35 cellular contexts compared by ENCODE assay signal in the genomic region with DNA sequence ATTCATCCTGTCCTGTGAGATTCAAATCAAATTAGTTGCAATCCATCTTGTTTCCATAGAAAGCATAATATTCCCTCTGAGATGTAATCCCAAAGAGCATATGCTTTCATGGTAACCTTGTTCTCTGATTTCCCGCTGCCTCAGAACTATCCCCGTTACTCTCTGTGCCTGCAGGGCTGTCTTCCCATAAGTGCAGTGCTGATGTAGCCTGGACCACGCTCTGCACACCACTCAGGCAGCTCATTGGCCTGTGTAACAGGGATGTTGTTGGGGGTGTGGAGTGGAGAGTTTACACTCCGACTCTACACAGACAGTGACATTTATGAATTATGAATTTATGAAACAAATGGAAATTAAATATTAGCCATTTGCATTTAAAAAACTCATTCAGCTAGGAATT. TPM values are rescaled to one million over a fixed set of nuclear protein-coding genes. Genes with fewer than 3 reads are reported as not detected.
"Had no signal": no experiment of that assay in that cellular context is flagged by ENCODE, and none has a peak within 500 bp of the region (broad histone marks: within the 10 kb centered on the region; RNA-seq: fewer than 3 reads in every experiment).

No MANE protein-coding gene starts in this region.

- H3K4me3 ChIP-seq: adrenal gland, body of pancreas, esophagus muscularis mucosa, gastrocnemius medialis had no signal

- H3K27me3 ChIP-seq: adrenal gland, body of pancreas, esophagus muscularis mucosa, foreskin keratinocyte, gastrocnemius medialis had no signal

- H3K4me1 ChIP-seq: foreskin keratinocyte had no signal

- H3K36me3 Mint-ChIP-seq: activated CD4-positive, alpha-beta memory T cell treated with anti-CD3 and anti-CD28 coated beads for 36 hours; activated CD8-positive, alpha-beta memory T cell treated with anti-CD3 and anti-CD28 coated beads, Interleukin-2, amount 10 ng/mL, durations not matched to agents 7 days and 5 days; activated naive CD4-positive, alpha-beta T cell treated with anti-CD3 and anti-CD28 coated beads, Interleukin-2, amount 50 U/mL, for 24 hours; activated naive CD8-positive, alpha-beta T cell treated with anti-CD3 and anti-CD28 coated beads for 36 hours had no signal

- FAIRE-seq: colon had no signal

- H3K27me3 Mint-ChIP-seq: activated CD4-positive, alpha-beta memory T cell treated with anti-CD3 and anti-CD28 coated beads for 36 hours; activated CD4-positive, alpha-beta T cell treated with anti-CD3 and anti-CD28 coated beads for 36 hours; activated CD4-positive, alpha-beta T cell treated with anti-CD3 and anti-CD28 coated beads, Interleukin-2, amount 10 ng/mL, durations not matched to agents 24 days and 14 days; activated CD8-positive, alpha-beta memory T cell treated with anti-CD3 and anti-CD28 coated beads, Interleukin-2, amount 10 ng/mL, durations not matched to agents 7 days and 5 days; activated naive CD4-positive, alpha-beta T cell treated with anti-CD3 and anti-CD28 coated beads, Interleukin-2, amount 50 U/mL, for 24 hours; activated naive CD8-positive, alpha-beta T cell treated with anti-CD3 and anti-CD28 coated beads for 36 hours; activated naive CD8-positive, alpha-beta T cell treated with anti-CD3 and anti-CD28 coated beads, Interleukin-2, amount 50 U/mL, for 24 hours; effector memory CD8-positive, alpha-beta T cell; T-helper 17 cell had no signal

- H3K36me3 ChIP-seq: adrenal gland, esophagus muscularis mucosa, gastrocnemius medialis had no signal

- H3K4me1 Mint-ChIP-seq: activated CD4-positive, alpha-beta T cell treated with anti-CD3 and anti-CD28 coated beads for 36 hours; activated CD4-positive, alpha-beta T cell treated with anti-CD3 and anti-CD28 coated beads, Interleukin-2, amount 10 ng/mL, durations not matched to agents 24 days and 14 days; activated CD8-positive, alpha-beta memory T cell treated with anti-CD3 and anti-CD28 coated beads, Interleukin-2, amount 10 ng/mL, durations not matched to agents 7 days and 5 days; activated naive CD4-positive, alpha-beta T cell treated with anti-CD3 and anti-CD28 coated beads, Interleukin-2, amount 50 U/mL, for 24 hours; activated naive CD8-positive, alpha-beta T cell treated with anti-CD3 and anti-CD28 coated beads for 36 hours; activated naive CD8-positive, alpha-beta T cell treated with anti-CD3 and anti-CD28 coated beads, Interleukin-2, amount 50 U/mL, for 24 hours; T-helper 17 cell had no signal

- H3K4me3 Mint-ChIP-seq: activated CD4-positive, alpha-beta memory T cell treated with anti-CD3 and anti-CD28 coated beads for 36 hours; activated CD4-positive, alpha-beta T cell treated with anti-CD3 and anti-CD28 coated beads for 36 hours; activated CD4-positive, alpha-beta T cell treated with anti-CD3 and anti-CD28 coated beads, Interleukin-2, amount 10 ng/mL, durations not matched to agents 24 days and 14 days; activated CD8-positive, alpha-beta memory T cell treated with anti-CD3 and anti-CD28 coated beads, Interleukin-2, amount 10 ng/mL, durations not matched to agents 7 days and 5 days; activated CD8-positive, alpha-beta T cell treated with anti-CD3 and anti-CD28 coated beads, Interleukin-2, amount 10 ng/mL, durations not matched to agents 7 days and 5 days; activated naive CD4-positive, alpha-beta T cell treated with anti-CD3 and anti-CD28 coated beads for 36 hours; activated naive CD4-positive, alpha-beta T cell treated with anti-CD3 and anti-CD28 coated beads, Interleukin-2, amount 50 U/mL, for 24 hours; activated naive CD8-positive, alpha-beta T cell treated with anti-CD3 and anti-CD28 coated beads for 36 hours; activated naive CD8-positive, alpha-beta T cell treated with anti-CD3 and anti-CD28 coated beads, Interleukin-2, amount 50 U/mL, for 24 hours; activated T-helper 1 cell treated with anti-CD3 and anti-CD28 coated beads, Interleukin-12 subunit alpha, Interleukin-12 subunit beta, Interleukin-2, Interleukin-4 antibody, amounts not matched to agents 30 ng/mL and 10 ng/mL and 1 ng/mL, durations not matched to agents 14 hours and 24 hours and 36 hours; effector memory CD8-positive, alpha-beta T cell; T-helper 17 cell had no signal

- ATAC-seq: activated CD4-positive, alpha-beta T cell treated with anti-CD3 and anti-CD28 coated beads for 36 hours; activated CD8-positive, alpha-beta memory T cell treated with anti-CD3 and anti-CD28 coated beads, Interleukin-2, amount 10 ng/mL, durations not matched to agents 7 days and 5 days; activated CD8-positive, alpha-beta T cell treated with anti-CD3 and anti-CD28 coated beads, Interleukin-2, amount 10 ng/mL, durations not matched to agents 7 days and 5 days; activated naive CD8-positive, alpha-beta T cell treated with anti-CD3 and anti-CD28 coated beads, Interleukin-2, amount 50 U/mL, for 24 hours; body of pancreas; effector memory CD8-positive, alpha-beta T cell; foreskin keratinocyte; gastrocnemius medialis; T-helper 17 cell had no signal

- H3K9me3 ChIP-seq: adrenal gland, body of pancreas, esophagus muscularis mucosa, gastrocnemius medialis had no signal

- H3K27ac ChIP-seq: adrenal gland, body of pancreas, esophagus muscularis mucosa, foreskin keratinocyte, gastrocnemius medialis had no signal

- H3K9me3 Mint-ChIP-seq: activated T-helper 1 cell treated with anti-CD3 and anti-CD28 coated beads, Interleukin-12 subunit alpha, Interleukin-12 subunit beta, Interleukin-2, Interleukin-4 antibody, amounts not matched to agents 30 ng/mL and 10 ng/mL and 1 ng/mL, durations not matched to agents 14 hours and 24 hours and 36 hours had no signal

- H3K27ac Mint-ChIP-seq: activated CD4-positive, alpha-beta memory T cell treated with anti-CD3 and anti-CD28 coated beads for 36 hours; activated CD4-positive, alpha-beta T cell treated with anti-CD3 and anti-CD28 coated beads for 36 hours; activated CD4-positive, alpha-beta T cell treated with anti-CD3 and anti-CD28 coated beads, Interleukin-2, amount 10 ng/mL, durations not matched to agents 24 days and 14 days; activated CD8-positive, alpha-beta memory T cell treated with anti-CD3 and anti-CD28 coated beads, Interleukin-2, amount 10 ng/mL, durations not matched to agents 7 days and 5 days; activated CD8-positive, alpha-beta T cell treated with anti-CD3 and anti-CD28 coated beads, Interleukin-2, amount 10 ng/mL, durations not matched to agents 7 days and 5 days; activated naive CD4-positive, alpha-beta T cell treated with anti-CD3 and anti-CD28 coated beads for 36 hours; activated naive CD4-positive, alpha-beta T cell treated with anti-CD3 and anti-CD28 coated beads, Interleukin-2, amount 50 U/mL, for 24 hours; activated naive CD8-positive, alpha-beta T cell treated with anti-CD3 and anti-CD28 coated beads for 36 hours; activated naive CD8-positive, alpha-beta T cell treated with anti-CD3 and anti-CD28 coated beads, Interleukin-2, amount 50 U/mL, for 24 hours; activated T-helper 1 cell treated with anti-CD3 and anti-CD28 coated beads, Interleukin-12 subunit alpha, Interleukin-12 subunit beta, Interleukin-2, Interleukin-4 antibody, amounts not matched to agents 30 ng/mL and 10 ng/mL and 1 ng/mL, durations not matched to agents 14 hours and 24 hours and 36 hours; activated T-helper 2 cell treated with anti-CD3 and anti-CD28 coated beads, Interferon-gamma antibody, Interleukin-2, Interleukin-4, amounts not matched to agents 10 μg/mL and 5 μg/mL and 100 μg/mL, durations not matched to agents 14 hours and 24 hours and 36 hours; effector memory CD8-positive, alpha-beta T cell; T-helper 17 cell had no signal

- DNase-seq: activated CD4-positive, alpha-beta memory T cell treated with anti-CD3 and anti-CD28 coated beads for 36 hours; activated CD4-positive, alpha-beta T cell treated with anti-CD3 and anti-CD28 coated beads for 36 hours; activated CD4-positive, alpha-beta T cell treated with anti-CD3 and anti-CD28 coated beads, Interleukin-2, amount 10 ng/mL, durations not matched to agents 24 days and 14 days; activated CD4-positive, CD25-positive, alpha-beta regulatory T cell; activated CD4-positive, CD25-positive, alpha-beta regulatory T cell treated with anti-CD3 and anti-CD28 coated beads, Interleukin-2, amount 50 U/mL, for 72 hours; activated CD8-positive, alpha-beta memory T cell treated with anti-CD3 and anti-CD28 coated beads, Interleukin-2, amount 10 ng/mL, durations not matched to agents 7 days and 5 days; activated CD8-positive, alpha-beta memory T cell treated with anti-CD3 and anti-CD28 coated beads, Interleukin-2, amount 50 U/mL, for 4 hours; activated CD8-positive, alpha-beta T cell treated with anti-CD3 and anti-CD28 coated beads, Interleukin-2, amount 10 ng/mL, durations not matched to agents 7 days and 5 days; activated effector memory CD4-positive, alpha-beta T cell treated with anti-CD3 and anti-CD28 coated beads, Interleukin-2, amount 50 U/mL, for 16 hours; activated naive CD4-positive, alpha-beta T cell treated with anti-CD3 and anti-CD28 coated beads for 36 hours; activated naive CD8-positive, alpha-beta T cell treated with anti-CD3 and anti-CD28 coated beads for 36 hours; activated naive CD8-positive, alpha-beta T cell treated with anti-CD3 and anti-CD28 coated beads, Interleukin-2, amount 50 U/mL, for 24 hours; activated T-cell treated with anti-CD3 and anti-CD28 coated beads, Interleukin-2, amount 50 U/mL, for 1 hour; activated T-cell treated with anti-CD3 and anti-CD28 coated beads, Interleukin-2, amount 50 U/mL, for 48 hours; amygdala; aorta; body of pancreas; caudate nucleus; cortex of kidney; dermis blood vessel endothelial cell; effector CD4-positive, alpha-beta T cell; effector memory CD8-positive, alpha-beta T cell; erythroblast; foreskin keratinocyte; gastrocnemius medialis; glutamatergic neuron; T-helper 1 cell; T-helper 17 cell had no signal

RNA-seq across cellular contexts. Expression of a gene that starts 33.6 kb away (rescaled TPM):
- total RNA-seq: activated CD4-positive, alpha-beta memory T cell treated with anti-CD3 and anti-CD28 coated beads for 36 hours; activated CD4-positive, alpha-beta T cell treated with anti-CD3 and anti-CD28 coated beads for 36 hours; activated CD4-positive, alpha-beta T cell treated with anti-CD3 and anti-CD28 coated beads, Interleukin-2, amount 10 ng/mL, durations not matched to agents 24 days and 14 days; activated CD8-positive, alpha-beta memory T cell treated with anti-CD3 and anti-CD28 coated beads for 36 hours; activated CD8-positive, alpha-beta memory T cell treated with anti-CD3 and anti-CD28 coated beads, Interleukin-2, amount 10 ng/mL, durations not matched to agents 7 days and 5 days; activated CD8-positive, alpha-beta T cell treated with anti-CD3 and anti-CD28 coated beads, Interleukin-2, amount 10 ng/mL, durations not matched to agents 7 days and 5 days; activated naive CD4-positive, alpha-beta T cell treated with anti-CD3 and anti-CD28 coated beads for 36 hours; activated naive CD8-positive, alpha-beta T cell treated with anti-CD3 and anti-CD28 coated beads for 36 hours; activated T-helper 1 cell treated with anti-CD3 and anti-CD28 coated beads, Interleukin-12 subunit alpha, Interleukin-12 subunit beta, Interleukin-2, Interleukin-4 antibody, amounts not matched to agents 30 ng/mL and 10 ng/mL and 1 ng/mL, durations not matched to agents 14 hours and 24 hours and 36 hours; activated T-helper 2 cell treated with anti-CD3 and anti-CD28 coated beads, Interferon-gamma antibody, Interleukin-2, Interleukin-4, amounts not matched to agents 10 μg/mL and 5 μg/mL and 100 μg/mL, durations not matched to agents 14 hours and 24 hours and 36 hours; dermis blood vessel endothelial cell; foreskin keratinocyte; T-helper 17 cell had no signal
